1 cellular context compared by ENCODE assay signal in genomic region chr17:62454111-62454510, GRCh38.
TF ChIP-seq lines count a peak whose summit lies in the region.

No MANE protein-coding gene starts in this region.

TF ChIP-seq in GM12878, 131 proteins besides CTCF, POLR2A, EP300 and RAD21 (continued from another document):
- TF ChIP-seq TCF12 (IDR thresholded peaks at IDR 0.05; ENCODE audit: low read depth, low read length) = 0 out of 2 replicates have a peak, but pooled peaks have one; percentile 14
- peak; percentile 74 for TF ChIP-seq RUNX3 (IDR thresholded peaks at IDR 0.05; ENCODE audit: low read length)
- TF ChIP-seq NFIC (IDR thresholded peaks at IDR 0.05; ENCODE audit: low read depth, low read length) = peak; percentile 40; the same call in 1 of the 2 replicates
- peak; percentile 69; the same call in 1 of the 2 replicates for TF ChIP-seq MEF2A (IDR thresholded peaks at IDR 0.05; ENCODE audit: insufficient read depth, low read depth, low read length)
- TF ChIP-seq IKZF2 (IDR thresholded peaks at IDR 0.05) = peak in 1 of 2 experiments; percentile 30; a peak in 1 of 4 replicates
- 0 out of 2 replicates have a peak, but pooled peaks have one; percentile 39 for TF ChIP-seq NBN (IDR thresholded peaks at IDR 0.05)
- peak; percentile 17 for TF ChIP-seq SKIL (IDR thresholded peaks at IDR 0.05; ENCODE audit: low read depth, poor library complexity, severe bottlenecking)
- TF ChIP-seq ZNF24 (IDR thresholded peaks at IDR 0.05) = 0 out of 2 replicates have a peak, but pooled peaks have one; percentile 24
- TF ChIP-seq MEF2B (IDR thresholded peaks at IDR 0.05; ENCODE audit: partially characterized antibody, poor library complexity, severe bottlenecking) = peak; percentile 60
- peak; percentile 61 for TF ChIP-seq EED (IDR thresholded peaks at IDR 0.05; ENCODE audit: low read depth)
- peak; percentile 14; the same call in 1 of the 2 replicates for TF ChIP-seq ATF2 (IDR thresholded peaks at IDR 0.05; ENCODE audit: low read length)
- TF ChIP-seq BHLHE40 (IDR thresholded peaks at IDR 0.05; ENCODE audit: borderline replicate concordance in 1 of 2, low read depth in 2 of 2, low read length in 1 of 2) = 0 out of 4 replicates have a peak, but pooled peaks of 1 of the 2 experiments have one; percentile 3
